9 cellular contexts compared by ENCODE assay signal in the genomic region with DNA sequence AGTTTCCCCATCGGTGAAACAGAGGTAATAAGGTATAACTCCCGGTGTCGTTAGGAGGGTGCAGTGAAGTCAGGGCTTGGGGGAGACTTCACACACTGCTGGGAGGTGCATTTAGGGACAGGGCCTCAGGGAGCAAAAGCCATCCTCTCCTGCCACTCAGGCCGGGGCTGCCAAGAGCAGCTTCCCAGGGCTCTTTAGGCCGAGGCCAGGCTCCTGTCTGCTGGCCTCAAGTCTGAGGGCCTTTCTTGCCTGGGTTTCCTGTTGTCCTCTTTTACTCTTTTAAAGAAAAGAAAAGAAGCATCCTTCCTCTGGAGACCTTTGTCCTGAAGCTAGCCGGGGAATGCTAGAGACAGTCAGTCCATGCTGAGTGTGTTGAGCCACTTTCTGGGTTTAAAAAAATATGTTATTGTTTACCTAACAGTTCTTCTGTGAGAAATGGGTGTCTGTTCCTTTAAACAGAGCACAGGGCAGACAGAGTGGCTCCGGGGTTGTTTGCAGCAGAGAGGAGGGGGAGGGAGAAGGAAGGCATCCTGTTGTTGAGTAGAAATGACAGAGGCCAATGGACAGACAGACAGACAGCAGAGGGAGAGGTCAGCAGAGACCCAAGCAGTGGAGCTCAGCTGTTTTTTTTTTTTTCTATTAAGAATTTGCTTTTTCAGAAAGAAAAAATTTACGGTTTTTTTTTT.
A peak's percentile ranks its signal among the peaks of the same experiment; 100 is the strongest.
DNase-seq lines count a peak whose midpoint lies in the region; TF ChIP-seq lines count a peak whose summit lies in the region.
"Had no signal": no experiment of that assay in that cellular context is flagged by ENCODE, and none has a peak within 500 bp of the region (broad histone marks: within the 10 kb centered on the region; RNA-seq: fewer than 3 reads in every experiment).

No MANE protein-coding gene starts in this region.

- WGBS in tibial nerve, 2 donors, result 40 to 43% methylated on average over 8 of the region's 8 CpGs

- H3K4me1 ChIP-seq in adipocyte (ENCODE audit: control insufficient read depth, insufficient read depth, low read length) (peaks cover 16% of the 10 kb centered on the region), A673 (ENCODE audit: insufficient read depth, low read length, poor library complexity, severe bottlenecking) (no peaks in the 10 kb centered on the region), tibial nerve (no peaks in the 10 kb centered on the region)

- H3K27ac ChIP-seq in A673 (ENCODE audit: low read depth, low read length, poor library complexity, severe bottlenecking) (no peak overlapping the region), tibial nerve (no peak overlapping the region)

- no peaks in the 10 kb centered on the region for H3K9me3 ChIP-seq in adipocyte (ENCODE audit: control insufficient read depth, low read length)
- H3K9me3 ChIP-seq in A673 (ENCODE audit: low read depth, low read length, poor library complexity, severe bottlenecking), result no peaks in the 10 kb centered on the region
- no peaks in the 10 kb centered on the region for H3K9me3 ChIP-seq in tibial nerve

- H3K4me3 ChIP-seq in adipocyte (ENCODE audit: low read length), result no peak overlapping the region
- no peak overlapping the region for H3K4me3 ChIP-seq in A673 (ENCODE audit: low read depth, low read length, poor library complexity, severe bottlenecking)
- no peak overlapping the region for H3K4me3 ChIP-seq in tibial nerve

- peak overlapping the region; percentile 51 for H3K9ac ChIP-seq in adipocyte (ENCODE audit: low read length)

- TF ChIP-seq CTCF in A673 (conservative IDR thresholded peaks at IDR 0.05; ENCODE audit: low read depth, low read length), result no peak
- no peak for TF ChIP-seq CTCF in tibial nerve (IDR thresholded peaks at IDR 0.05)

- intact Hi-C loops in A673 (cut with micrococcal nuclease; ENCODE audit: unreplicated experiment), result no loop called here

- DNase-seq in GM03348 (ENCODE audit: low spot score) (peak; percentile 72), LHCN-M2 (ENCODE audit: low read depth) (peak; percentile 89), adipocyte (ENCODE audit: low read depth) (peak; percentile 34), myocyte (ENCODE audit: low read depth) (peak; percentile 67), NCI-H524 (lab: John Stamatoyannopoulos, UW) (no peak), A673 (ENCODE audit: low spot score) (no peak), tibial nerve (ENCODE audit: low spot score in 2 of 2) (no peak)
- DNase-seq in activated effector memory CD4-positive, alpha-beta T cell treated with anti-CD3 and anti-CD28 coated beads, Interleukin-2, amount 50 U/mL, for 16 hours, result no peak
- DNase-seq: SW 1271 had no signal

- POLR2A ChIA-PET in A673 (lab: Charles Lee; ENCODE audit: low non-redundant PET), result no interaction called here

- no peak for TF ChIP-seq POLR2A in tibial nerve (IDR thresholded peaks at IDR 0.05)

- no TSS peak for BruUV-seq in A673 (replicated peaks; lab: Mats Ljungman, UMichigan)

- CTCF ChIA-PET in A673 (lab: Charles Lee), result no interaction called here

- no peak for TF ChIP-seq EP300 in tibial nerve (IDR thresholded peaks at IDR 0.05)

- H3K36me3 ChIP-seq in adipocyte (ENCODE audit: control insufficient read depth, insufficient read depth, low read length, severe bottlenecking) (no peaks in the 10 kb centered on the region), A673 (ENCODE audit: insufficient read depth, low read length, poor library complexity, severe bottlenecking) (no peaks in the 10 kb centered on the region), tibial nerve (no peaks in the 10 kb centered on the region)

- H3K27me3 ChIP-seq in adipocyte (replicated peaks; ENCODE audit: control insufficient read depth, insufficient read depth, low read length) (no peaks in the 10 kb centered on the region), A673 (replicated peaks; ENCODE audit: insufficient read depth, low read depth, low read length, poor library complexity) (no peaks in the 10 kb centered on the region), tibial nerve (peaks cover 0 to 9% of the 10 kb centered on the region in 2 donors)

Comparison
In these comparisons a context has a peak if more than half of its experiments do, and no peak if none do; other contexts are left out.
1. DNase-seq: peak in GM03348 (single experiment), LHCN-M2 (single experiment), adipocyte (single experiment) and myocyte (single experiment); none in activated effector memory CD4-positive, alpha-beta T cell treated with anti-CD3 and anti-CD28 coated beads, Interleukin-2, amount 50 U/mL, for 16 hours (single experiment), NCI-H524 (0 of 2), A673 (single experiment) and tibial nerve (0 of 2).